Comparison of ENCODE assay signal across 29 cellular contexts in the genomic region with DNA sequence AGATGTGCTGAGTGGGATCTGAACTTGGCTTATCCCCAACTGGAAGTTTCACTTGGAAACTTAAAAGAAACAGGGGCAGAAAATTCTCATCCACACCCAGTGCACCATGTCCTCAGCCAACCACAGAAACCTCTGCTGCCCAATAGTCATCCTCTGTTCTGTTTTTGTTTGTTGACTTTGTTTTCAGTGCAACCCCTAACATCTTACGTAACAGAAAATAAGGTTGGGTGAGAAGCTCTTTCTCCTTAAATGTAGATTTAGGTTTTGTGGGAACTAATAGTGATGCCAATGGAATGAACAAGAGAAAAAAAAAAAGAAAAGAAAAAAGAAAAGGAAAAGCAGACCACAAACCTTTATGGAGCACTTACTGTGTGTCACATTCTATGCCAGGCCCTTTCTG.
"Had no signal": no experiment of that assay in that cellular context is flagged by ENCODE, and none has a peak within 500 bp of the region (broad histone marks: within the 10 kb centered on the region; RNA-seq: fewer than 3 reads in every experiment).

No MANE protein-coding gene starts in this region.

- H3K4me1 ChIP-seq: adrenal gland, breast epithelium, colonic mucosa, esophagus squamous epithelium, gastroesophageal sphincter had no signal

- H3K4me3 ChIP-seq: adrenal gland, breast epithelium, cardiac muscle cell, colonic mucosa, esophagus squamous epithelium, gastroesophageal sphincter had no signal

- H3K27ac ChIP-seq: adrenal gland, breast epithelium, cardiac muscle cell, colonic mucosa, epithelial cell of prostate, esophagus squamous epithelium, gastroesophageal sphincter had no signal

- H3K27me3 ChIP-seq: adrenal gland, breast epithelium, cardiac muscle cell, colonic mucosa, esophagus squamous epithelium, gastroesophageal sphincter had no signal

- ATAC-seq: activated CD4-positive, alpha-beta T cell treated with anti-CD3 and anti-CD28 coated beads for 36 hours; activated CD8-positive, alpha-beta memory T cell treated with anti-CD3 and anti-CD28 coated beads, Interleukin-2, amount 10 ng/mL, durations not matched to agents 7 days and 5 days; activated CD8-positive, alpha-beta T cell treated with anti-CD3 and anti-CD28 coated beads, Interleukin-2, amount 10 ng/mL, durations not matched to agents 7 days and 5 days; activated naive CD8-positive, alpha-beta T cell treated with anti-CD3 and anti-CD28 coated beads, Interleukin-2, amount 50 U/mL, for 24 hours; gastroesophageal sphincter had no signal

- H3K36me3 ChIP-seq: adrenal gland, breast epithelium, cardiac muscle cell, colonic mucosa, esophagus squamous epithelium had no signal

- DNase-seq: activated CD4-positive, alpha-beta memory T cell treated with anti-CD3 and anti-CD28 coated beads for 36 hours; activated CD4-positive, alpha-beta T cell treated with anti-CD3 and anti-CD28 coated beads for 36 hours; activated CD4-positive, alpha-beta T cell treated with anti-CD3 and anti-CD28 coated beads, Interleukin-2, amount 10 ng/mL, durations not matched to agents 24 days and 14 days; activated CD4-positive, CD25-positive, alpha-beta regulatory T cell; activated CD4-positive, CD25-positive, alpha-beta regulatory T cell treated with anti-CD3 and anti-CD28 coated beads, Interleukin-2, amount 50 U/mL, for 72 hours; activated CD8-positive, alpha-beta memory T cell treated with anti-CD3 and anti-CD28 coated beads, Interleukin-2, amount 10 ng/mL, durations not matched to agents 7 days and 5 days; activated CD8-positive, alpha-beta memory T cell treated with anti-CD3 and anti-CD28 coated beads, Interleukin-2, amount 50 U/mL, for 4 hours; activated CD8-positive, alpha-beta T cell treated with anti-CD3 and anti-CD28 coated beads, Interleukin-2, amount 10 ng/mL, durations not matched to agents 7 days and 5 days; activated effector memory CD4-positive, alpha-beta T cell treated with anti-CD3 and anti-CD28 coated beads, Interleukin-2, amount 50 U/mL, for 16 hours; activated naive CD4-positive, alpha-beta T cell treated with anti-CD3 and anti-CD28 coated beads for 36 hours; activated naive CD8-positive, alpha-beta T cell treated with anti-CD3 and anti-CD28 coated beads for 36 hours; activated naive CD8-positive, alpha-beta T cell treated with anti-CD3 and anti-CD28 coated beads, Interleukin-2, amount 50 U/mL, for 24 hours; activated T-cell treated with anti-CD3 and anti-CD28 coated beads, Interleukin-2, amount 50 U/mL, for 1 hour; activated T-cell treated with anti-CD3 and anti-CD28 coated beads, Interleukin-2, amount 50 U/mL, for 48 hours; adrenal gland; amygdala; aorta; central memory CD4-positive, alpha-beta T cell; cerebellar nuclear complex; colonic mucosa; effector CD8-positive, alpha-beta T cell; esophagus squamous epithelium; foreskin melanocyte; head of caudate nucleus; T-helper 2 cell had no signal

- H3K9me3 ChIP-seq: adrenal gland, breast epithelium, colonic mucosa, esophagus squamous epithelium, gastroesophageal sphincter had no signal
